In the genomic region with DNA sequence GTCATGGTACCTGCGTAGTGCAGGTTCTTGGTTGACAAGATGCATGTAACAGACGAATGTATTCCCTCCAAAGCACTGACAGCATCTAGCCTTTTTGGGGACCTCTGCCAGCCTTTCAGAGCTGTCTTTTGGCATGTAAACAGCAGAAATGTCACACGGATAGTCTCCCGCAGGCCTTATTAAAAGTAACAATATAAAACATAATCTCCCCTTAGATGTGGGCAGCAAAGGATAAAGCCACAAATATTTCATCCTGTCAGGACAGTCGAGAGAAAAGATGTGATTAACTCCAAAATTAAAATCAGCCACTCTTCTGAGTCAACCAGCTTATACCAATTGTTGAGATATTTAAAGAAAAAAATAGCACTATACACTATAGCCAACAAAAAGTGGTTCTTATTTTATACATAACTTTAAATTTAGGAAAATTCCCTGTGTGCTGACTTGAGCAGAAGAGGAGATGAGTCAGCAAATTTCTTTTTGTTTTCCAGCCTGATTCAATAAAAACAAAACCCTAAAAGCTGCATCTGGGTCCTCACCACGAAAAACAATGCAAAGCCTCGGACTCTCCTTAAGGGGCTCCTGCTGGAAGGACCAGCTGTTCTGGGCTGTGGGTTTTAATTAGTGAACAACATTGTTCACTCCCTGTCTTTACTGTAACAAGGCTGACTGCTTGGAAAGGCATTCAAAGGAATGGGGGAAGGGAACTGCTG, we compare ENCODE assay signal across 13 cellular contexts.
DNase-seq lines count a peak whose midpoint lies in the region; FAIRE-seq and TF ChIP-seq lines count a peak whose summit lies in the region.
"Had no signal": no experiment of that assay in that cellular context is flagged by ENCODE, and none has a peak within 500 bp of the region (broad histone marks: within the 10 kb centered on the region; RNA-seq: fewer than 3 reads in every experiment).

No MANE protein-coding gene starts in this region.

- intact Hi-C loops in tibial artery (cut with DNase I; ENCODE audit: low total_unique reads) = no loop called here

- H3K27ac ChIP-seq in SJCRH30 (peak overlapping the region; percentile 30), osteoblast (ENCODE audit: low read depth, low read length) (peak overlapping the region; percentile 78), tibial artery (no peak overlapping the region)
- H3K27ac ChIP-seq: neutrophil, thoracic aorta had no signal

- no peak overlapping the region for H2AFZ ChIP-seq in osteoblast (ENCODE audit: low read length)

- H3K36me3 ChIP-seq in SJCRH30 = no peaks in the 10 kb centered on the region
- H3K36me3 ChIP-seq in osteoblast (ENCODE audit: insufficient read depth, low read length) = peaks cover 16% of the 10 kb centered on the region
- no peaks in the 10 kb centered on the region for H3K36me3 ChIP-seq in tibial artery
- H3K36me3 ChIP-seq in MG63 = peaks cover 24% of the 10 kb centered on the region
- H3K36me3 ChIP-seq: neutrophil, thoracic aorta had no signal

- H3K27me3 ChIP-seq in SJCRH30 (no peaks in the 10 kb centered on the region), osteoblast (ENCODE audit: insufficient read depth, low read length) (no peaks in the 10 kb centered on the region), tibial artery (no peaks in the 10 kb centered on the region), MG63 (no peaks in the 10 kb centered on the region)
- H3K27me3 ChIP-seq: dorsolateral prefrontal cortex, neutrophil had no signal

- no peak for TF ChIP-seq CTCF in epithelial cell of esophagus (IDR thresholded peaks at IDR 0.05; ENCODE audit: insufficient read depth, low read depth, low read length, missing control alignments)
- TF ChIP-seq CTCF in osteoblast (IDR thresholded peaks at IDR 0.05; ENCODE audit: extremely low read depth, low read depth, low read length) = no peak
- TF ChIP-seq CTCF in tibial artery (IDR thresholded peaks at IDR 0.05) = no peak

- H3K79me2 ChIP-seq in osteoblast (ENCODE audit: insufficient read depth, low read length) = no peaks in the 10 kb centered on the region

- H3K4me3 ChIP-seq in SJCRH30 = no peak overlapping the region
- no peak overlapping the region for H3K4me3 ChIP-seq in epithelial cell of esophagus (ENCODE audit: low read length)
- H3K4me3 ChIP-seq in osteoblast (ENCODE audit: insufficient read depth, low read length) = no peak overlapping the region
- no peak overlapping the region for H3K4me3 ChIP-seq in tibial artery
- no peak overlapping the region for H3K4me3 ChIP-seq in MG63
- H3K4me3 ChIP-seq: dorsolateral prefrontal cortex, thoracic aorta had no signal

- H3K4me1 ChIP-seq in SJCRH30 (peaks cover 16% of the 10 kb centered on the region), osteoblast (ENCODE audit: insufficient read depth, low read length) (peaks cover 20% of the 10 kb centered on the region), tibial artery (no peaks in the 10 kb centered on the region)

- H3K9me3 ChIP-seq in SJCRH30 (replicated peaks) = no peaks in the 10 kb centered on the region; the same call in none of the 2 replicates
- H3K9me3 ChIP-seq in osteoblast (ENCODE audit: low read depth, low read length) = peaks cover 2% of the 10 kb centered on the region
- H3K9me3 ChIP-seq in tibial artery = peaks cover 0 to 14% (median 7%) of the 10 kb centered on the region in 3 donors
- peaks cover 16% of the 10 kb centered on the region for H3K9me3 ChIP-seq in MG63
- H3K9me3 ChIP-seq: neutrophil had no signal

- peak overlapping the region; percentile 55 for H3K4me2 ChIP-seq in osteoblast (ENCODE audit: insufficient read depth, low read length)

- DNase-seq in ELR (ENCODE audit: low read depth) = peak; percentile 34
- peak; percentile 53 to 68 for DNase-seq in SJCRH30
- peak; percentile 10 for DNase-seq in epithelial cell of esophagus (ENCODE audit: low read depth)
- no peak for DNase-seq in osteoblast (ENCODE audit: insufficient read length, low spot score, missing footprints)
- DNase-seq in tibial artery = no peak
- no peak for DNase-seq in MG63
- DNase-seq in HTR-8/SVneo (ENCODE audit: insufficient read length, low spot score) = no peak
- DNase-seq in NCI-H1436 (lab: John Stamatoyannopoulos, UW) = no peak
- DNase-seq: Calu3, dorsolateral prefrontal cortex, NCI-H1105 had no signal

- no peaks in the 10 kb centered on the region for H4K20me1 ChIP-seq in osteoblast (ENCODE audit: insufficient read depth, low read length)

- no peak for FAIRE-seq in HTR-8/SVneo (lab: Jason Lieb, UNC)

Comparison
In these comparisons a context has a peak if more than half of its experiments do, and no peak if none do; other contexts are left out.
1. DNase-seq: peak in ELR (single experiment), SJCRH30 (2 of 2) and epithelial cell of esophagus (single experiment); none in osteoblast (single experiment), tibial artery (0 of 2), MG63 (single experiment), HTR-8/SVneo (single experiment) and NCI-H1436 (single experiment).
2. H3K27ac ChIP-seq: peak in SJCRH30 (single experiment) and osteoblast (single experiment); none in tibial artery (0 of 2).